ENCODE assay signal across 2 cellular contexts in the genomic region with DNA sequence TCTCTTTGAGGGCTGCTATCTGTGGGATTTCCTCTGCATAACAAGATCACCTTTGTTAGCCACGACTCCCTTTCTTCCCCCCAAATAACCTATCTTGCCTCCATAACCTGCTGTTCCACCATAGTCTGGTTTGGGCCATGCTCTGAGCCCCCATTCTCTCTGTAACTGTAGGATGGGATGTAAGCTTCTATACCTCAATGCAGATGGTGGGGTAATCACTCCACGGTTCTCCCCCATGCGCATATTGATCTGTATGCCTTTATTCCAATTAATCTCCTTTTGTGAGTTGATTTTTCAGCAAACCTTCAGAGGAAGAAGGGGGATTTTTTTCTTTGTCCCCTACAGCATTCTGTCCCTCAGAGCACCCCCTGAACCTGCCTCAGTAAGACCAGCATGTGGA.
TF ChIP-seq lines count a peak whose summit lies in the region.

No MANE protein-coding gene starts in this region.

TF ChIP-seq in GM23338, 12 proteins besides CTCF, POLR2A, EP300 and RAD21 (continued from another document):
- TF ChIP-seq, protein P1, sequence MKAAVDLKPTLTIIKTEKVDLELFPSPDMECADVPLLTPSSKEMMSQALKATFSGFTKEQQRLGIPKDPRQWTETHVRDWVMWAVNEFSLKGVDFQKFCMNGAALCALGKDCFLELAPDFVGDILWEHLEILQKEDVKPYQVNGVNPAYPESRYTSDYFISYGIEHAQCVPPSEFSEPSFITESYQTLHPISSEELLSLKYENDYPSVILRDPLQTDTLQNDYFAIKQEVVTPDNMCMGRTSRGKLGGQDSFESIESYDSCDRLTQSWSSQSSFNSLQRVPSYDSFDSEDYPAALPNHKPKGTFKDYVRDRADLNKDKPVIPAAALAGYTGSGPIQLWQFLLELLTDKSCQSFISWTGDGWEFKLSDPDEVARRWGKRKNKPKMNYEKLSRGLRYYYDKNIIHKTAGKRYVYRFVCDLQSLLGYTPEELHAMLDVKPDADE (IDR thresholded peaks at IDR 0.05), result no peak
- no peak for TF ChIP-seq EZH2 (IDR thresholded peaks at IDR 0.05; ENCODE audit: low read depth, unreplicated experiment)
- TF ChIP-seq ZNF114 (CRISPR knock-in tag; IDR thresholded peaks at IDR 0.05), result no peak
- TF ChIP-seq, protein P2, sequence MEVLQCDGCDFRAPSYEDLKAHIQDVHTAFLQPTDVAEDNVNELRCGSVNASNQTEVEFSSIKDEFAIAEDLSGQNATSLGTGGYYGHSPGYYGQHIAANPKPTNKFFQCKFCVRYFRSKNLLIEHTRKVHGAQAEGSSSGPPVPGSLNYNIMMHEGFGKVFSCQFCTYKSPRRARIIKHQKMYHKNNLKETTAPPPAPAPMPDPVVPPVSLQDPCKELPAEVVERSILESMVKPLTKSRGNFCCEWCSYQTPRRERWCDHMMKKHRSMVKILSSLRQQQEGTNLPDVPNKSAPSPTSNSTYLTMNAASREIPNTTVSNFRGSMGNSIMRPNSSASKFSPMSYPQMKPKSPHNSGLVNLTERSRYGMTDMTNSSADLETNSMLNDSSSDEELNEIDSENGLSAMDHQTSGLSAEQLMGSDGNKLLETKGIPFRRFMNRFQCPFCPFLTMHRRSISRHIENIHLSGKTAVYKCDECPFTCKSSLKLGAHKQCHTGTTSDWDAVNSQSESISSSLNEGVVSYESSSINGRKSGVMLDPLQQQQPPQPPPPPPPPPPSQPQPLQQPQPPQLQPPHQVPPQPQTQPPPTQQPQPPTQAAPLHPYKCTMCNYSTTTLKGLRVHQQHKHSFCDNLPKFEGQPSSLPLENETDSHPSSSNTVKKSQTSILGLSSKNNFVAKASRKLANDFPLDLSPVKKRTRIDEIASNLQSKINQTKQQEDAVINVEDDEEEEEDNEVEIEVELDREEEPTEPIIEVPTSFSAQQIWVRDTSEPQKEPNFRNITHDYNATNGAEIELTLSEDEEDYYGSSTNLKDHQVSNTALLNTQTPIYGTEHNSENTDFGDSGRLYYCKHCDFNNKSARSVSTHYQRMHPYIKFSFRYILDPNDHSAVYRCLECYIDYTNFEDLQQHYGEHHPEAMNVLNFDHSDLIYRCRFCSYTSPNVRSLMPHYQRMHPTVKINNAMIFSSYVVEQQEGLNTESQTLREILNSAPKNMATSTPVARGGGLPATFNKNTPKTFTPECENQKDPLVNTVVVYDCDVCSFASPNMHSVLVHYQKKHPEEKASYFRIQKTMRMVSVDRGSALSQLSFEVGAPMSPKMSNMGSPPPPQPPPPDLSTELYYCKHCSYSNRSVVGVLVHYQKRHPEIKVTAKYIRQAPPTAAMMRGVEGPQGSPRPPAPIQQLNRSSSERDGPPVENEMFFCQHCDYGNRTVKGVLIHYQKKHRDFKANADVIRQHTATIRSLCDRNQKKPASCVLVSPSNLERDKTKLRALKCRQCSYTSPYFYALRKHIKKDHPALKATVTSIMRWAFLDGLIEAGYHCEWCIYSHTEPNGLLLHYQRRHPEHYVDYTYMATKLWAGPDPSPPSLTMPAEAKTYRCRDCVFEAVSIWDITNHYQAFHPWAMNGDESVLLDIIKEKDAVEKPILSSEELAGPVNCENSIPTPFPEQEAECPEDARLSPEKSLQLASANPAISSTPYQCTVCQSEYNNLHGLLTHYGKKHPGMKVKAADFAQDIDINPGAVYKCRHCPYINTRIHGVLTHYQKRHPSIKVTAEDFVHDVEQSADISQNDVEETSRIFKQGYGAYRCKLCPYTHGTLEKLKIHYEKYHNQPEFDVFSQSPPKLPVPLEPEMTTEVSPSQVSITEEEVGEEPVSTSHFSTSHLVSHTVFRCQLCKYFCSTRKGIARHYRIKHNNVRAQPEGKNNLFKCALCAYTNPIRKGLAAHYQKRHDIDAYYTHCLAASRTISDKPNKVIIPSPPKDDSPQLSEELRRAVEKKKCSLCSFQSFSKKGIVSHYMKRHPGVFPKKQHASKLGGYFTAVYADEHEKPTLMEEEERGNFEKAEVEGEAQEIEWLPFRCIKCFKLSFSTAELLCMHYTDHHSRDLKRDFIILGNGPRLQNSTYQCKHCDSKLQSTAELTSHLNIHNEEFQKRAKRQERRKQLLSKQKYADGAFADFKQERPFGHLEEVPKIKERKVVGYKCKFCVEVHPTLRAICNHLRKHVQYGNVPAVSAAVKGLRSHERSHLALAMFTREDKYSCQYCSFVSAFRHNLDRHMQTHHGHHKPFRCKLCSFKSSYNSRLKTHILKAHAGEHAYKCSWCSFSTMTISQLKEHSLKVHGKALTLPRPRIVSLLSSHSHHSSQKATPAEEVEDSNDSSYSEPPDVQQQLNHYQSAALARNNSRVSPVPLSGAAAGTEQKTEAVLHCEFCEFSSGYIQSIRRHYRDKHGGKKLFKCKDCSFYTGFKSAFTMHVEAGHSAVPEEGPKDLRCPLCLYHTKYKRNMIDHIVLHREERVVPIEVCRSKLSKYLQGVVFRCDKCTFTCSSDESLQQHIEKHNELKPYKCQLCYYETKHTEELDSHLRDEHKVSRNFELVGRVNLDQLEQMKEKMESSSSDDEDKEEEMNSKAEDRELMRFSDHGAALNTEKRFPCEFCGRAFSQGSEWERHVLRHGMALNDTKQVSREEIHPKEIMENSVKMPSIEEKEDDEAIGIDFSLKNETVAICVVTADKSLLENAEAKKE (CRISPR knock-in tag; IDR thresholded peaks at IDR 0.05), result no peak
- TF ChIP-seq POLR2AphosphoS5 (IDR thresholded peaks at IDR 0.05; ENCODE audit: low read depth), result no peak
- TF ChIP-seq CREB1 (CRISPR knock-in tag; IDR thresholded peaks at IDR 0.05; ENCODE audit: low read depth), result no peak
- TF ChIP-seq, protein P3, sequence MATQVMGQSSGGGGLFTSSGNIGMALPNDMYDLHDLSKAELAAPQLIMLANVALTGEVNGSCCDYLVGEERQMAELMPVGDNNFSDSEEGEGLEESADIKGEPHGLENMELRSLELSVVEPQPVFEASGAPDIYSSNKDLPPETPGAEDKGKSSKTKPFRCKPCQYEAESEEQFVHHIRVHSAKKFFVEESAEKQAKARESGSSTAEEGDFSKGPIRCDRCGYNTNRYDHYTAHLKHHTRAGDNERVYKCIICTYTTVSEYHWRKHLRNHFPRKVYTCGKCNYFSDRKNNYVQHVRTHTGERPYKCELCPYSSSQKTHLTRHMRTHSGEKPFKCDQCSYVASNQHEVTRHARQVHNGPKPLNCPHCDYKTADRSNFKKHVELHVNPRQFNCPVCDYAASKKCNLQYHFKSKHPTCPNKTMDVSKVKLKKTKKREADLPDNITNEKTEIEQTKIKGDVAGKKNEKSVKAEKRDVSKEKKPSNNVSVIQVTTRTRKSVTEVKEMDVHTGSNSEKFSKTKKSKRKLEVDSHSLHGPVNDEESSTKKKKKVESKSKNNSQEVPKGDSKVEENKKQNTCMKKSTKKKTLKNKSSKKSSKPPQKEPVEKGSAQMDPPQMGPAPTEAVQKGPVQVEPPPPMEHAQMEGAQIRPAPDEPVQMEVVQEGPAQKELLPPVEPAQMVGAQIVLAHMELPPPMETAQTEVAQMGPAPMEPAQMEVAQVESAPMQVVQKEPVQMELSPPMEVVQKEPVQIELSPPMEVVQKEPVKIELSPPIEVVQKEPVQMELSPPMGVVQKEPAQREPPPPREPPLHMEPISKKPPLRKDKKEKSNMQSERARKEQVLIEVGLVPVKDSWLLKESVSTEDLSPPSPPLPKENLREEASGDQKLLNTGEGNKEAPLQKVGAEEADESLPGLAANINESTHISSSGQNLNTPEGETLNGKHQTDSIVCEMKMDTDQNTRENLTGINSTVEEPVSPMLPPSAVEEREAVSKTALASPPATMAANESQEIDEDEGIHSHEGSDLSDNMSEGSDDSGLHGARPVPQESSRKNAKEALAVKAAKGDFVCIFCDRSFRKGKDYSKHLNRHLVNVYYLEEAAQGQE (IDR thresholded peaks at IDR 0.05; ENCODE audit: unreplicated experiment), result no peak
- no peak for TF ChIP-seq STAT1 (IDR thresholded peaks at IDR 0.05; ENCODE audit: unreplicated experiment)
- no peak; the same call in 1 of the 2 replicates for TF ChIP-seq NANOG (IDR thresholded peaks at IDR 0.05; ENCODE audit: borderline replicate concordance)
- TF ChIP-seq ZNF331 (CRISPR knock-in tag; IDR thresholded peaks at IDR 0.05; ENCODE audit: low read depth), result no peak

TF ChIP-seq in K562, 482 proteins besides CTCF, POLR2A, EP300 and RAD21 (continued from another document):
- TF ChIP-seq KDM2B (CRISPR knock-in tag; IDR thresholded peaks at IDR 0.05) (0 out of 2 replicates have a peak, but pooled peaks have one; percentile 5), CEBPB (tag; IDR thresholded peaks at IDR 0.05) (no peak), UBTF (IDR thresholded peaks at IDR 0.05; ENCODE audit: borderline replicate concordance in 1 of 2, low read depth in 2 of 2, low read length in 2 of 2) (0 out of 4 replicates have a peak, but pooled peaks of 1 of the 2 experiments have one; percentile 11), SIX5 (IDR thresholded peaks at IDR 0.05; ENCODE audit: borderline replicate concordance in 1 of 2, insufficient read depth in 1 of 2, low read depth in 1 of 2, low read length in 2 of 2) (0 out of 4 replicates have a peak, but pooled peaks of 1 of the 2 experiments have one; percentile 4)
